In genomic region chr2:231662028-231662810, GRCh38 we compare ENCODE assay signal across 8 cellular contexts. TPM values are rescaled to one million over a fixed set of nuclear protein-coding genes. Genes with fewer than 3 reads are reported as not detected.
DNase-seq lines count a peak whose midpoint lies in the region; TF ChIP-seq lines count a peak whose summit lies in the region.

No MANE protein-coding gene starts in this region.

- H3K27ac Mint-ChIP-seq in Caco-2 (ENCODE audit: unreplicated experiment) = peak overlapping the region; percentile 93
- peak overlapping the region; percentile 94 for H3K27ac Mint-ChIP-seq in activated naive CD8-positive, alpha-beta T cell
- peak overlapping the region; percentile 91 for H3K27ac Mint-ChIP-seq in glutamatergic neuron (ENCODE audit: unreplicated experiment)
- peak overlapping the region; percentile 60 for H3K27ac Mint-ChIP-seq in osteocyte (ENCODE audit: unreplicated experiment)

- no peak for TF ChIP-seq POLR2A in testis (IDR thresholded peaks at IDR 0.05)

- H3K36me3 ChIP-seq in Caco-2 (ENCODE audit: control insufficient read depth, insufficient read depth, low read length) (no peaks in the 10 kb centered on the region), testis (ENCODE audit: low read depth, missing control alignments) (no peaks in the 10 kb centered on the region)

- DNase-seq in Caco-2 (peak; percentile 93 to 96), GM20000 (ENCODE audit: low spot score) (peak; percentile 98), HUDEP-2 (lab: John Stamatoyannopoulos, UW; ENCODE audit: unreplicated experiment in 76 of 76) (peak in 75 of 76 experiments; percentile 10 to 98 (median 91)), SK-MEL-5 (ENCODE audit: low read depth, low spot score) (peak; percentile 22), glutamatergic neuron (peak; percentile 94), osteocyte (ENCODE audit: extremely low spot score, unreplicated experiment) (peak; percentile 97), testis (peak; percentile 96)

- H3K4me3 ChIP-seq in Caco-2 (ENCODE audit: low read depth, low read length) (peak overlapping the region; percentile 41), testis (peak overlapping the region; percentile 53 to 56)

- WGBS in testis, 2 donors = 8 to 9% methylated on average over 12 to 51 of the region's 87 CpGs

- POLR2A ChIA-PET in Caco-2 (lab: Charles Lee) = interaction anchor here (0.6 to 1.9 kb wide), 2 partner anchors 46 to 48 kb away, joined by 5 to 16 read pairs; partner anchors contain the start of gene PTMA

- H3K4me1 ChIP-seq in Caco-2 (peaks cover 53% of the 10 kb centered on the region), testis (peaks cover 8% of the 10 kb centered on the region)

- H3K27ac ChIP-seq in testis = peak overlapping the region; percentile 90 to 92

- H3K9me3 Mint-ChIP-seq in Caco-2 (ENCODE audit: unreplicated experiment) = no peaks in the 10 kb centered on the region
- no peaks in the 10 kb centered on the region for H3K9me3 Mint-ChIP-seq in activated naive CD8-positive, alpha-beta T cell (ENCODE audit: low read depth)
- peaks cover 7% of the 10 kb centered on the region for H3K9me3 Mint-ChIP-seq in glutamatergic neuron (ENCODE audit: unreplicated experiment)
- H3K9me3 Mint-ChIP-seq in osteocyte (ENCODE audit: unreplicated experiment) = no peaks in the 10 kb centered on the region

- in situ Hi-C loops in SK-MEL-5 (cut with HindIII; ENCODE audit: low pct_unique_long_range_greater_than_20kb, low sequenced_read_pairs) = no loop called here

- TF ChIP-seq CTCF in Caco-2 (IDR thresholded peaks at IDR 0.05; ENCODE audit: insufficient read depth in 1 of 2, low read depth in 1 of 2, low read length in 1 of 2, severe bottlenecking in 1 of 2, unreplicated experiment in 1 of 2) (no peak), GM20000 (IDR thresholded peaks at IDR 0.05; ENCODE audit: extremely low read depth, missing control alignments) (no peak), glutamatergic neuron (IDR thresholded peaks at IDR 0.05; ENCODE audit: partially characterized antibody, unreplicated experiment) (no peak), osteocyte (IDR thresholded peaks at IDR 0.05) (no peak), testis (IDR thresholded peaks at IDR 0.05) (peak in 2 of 3 experiments; percentile 14)

- no peaks in the 10 kb centered on the region for H3K27me3 Mint-ChIP-seq in Caco-2 (ENCODE audit: insufficient read depth, unreplicated experiment)
- no peaks in the 10 kb centered on the region for H3K27me3 Mint-ChIP-seq in activated naive CD8-positive, alpha-beta T cell
- H3K27me3 Mint-ChIP-seq in glutamatergic neuron (ENCODE audit: unreplicated experiment) = peaks cover 5% of the 10 kb centered on the region
- no peaks in the 10 kb centered on the region for H3K27me3 Mint-ChIP-seq in osteocyte (ENCODE audit: unreplicated experiment)

- H3K4me1 Mint-ChIP-seq in Caco-2 (ENCODE audit: low read depth, unreplicated experiment) (peaks cover 7% of the 10 kb centered on the region), glutamatergic neuron (ENCODE audit: low read depth, unreplicated experiment) (peaks cover 23% of the 10 kb centered on the region), osteocyte (ENCODE audit: unreplicated experiment) (peaks cover 28% of the 10 kb centered on the region)
- H3K4me1 Mint-ChIP-seq in activated naive CD8-positive, alpha-beta T cell (ENCODE audit: low read depth) = peaks cover 20% of the 10 kb centered on the region

- BruUV-seq in Caco-2 (replicated peaks; lab: Mats Ljungman, UMichigan) = no TSS peak

- peak overlapping the region; percentile 77 for H3K4me3 Mint-ChIP-seq in Caco-2 (ENCODE audit: unreplicated experiment)
- peak overlapping the region; percentile 71 for H3K4me3 Mint-ChIP-seq in activated naive CD8-positive, alpha-beta T cell
- H3K4me3 Mint-ChIP-seq in glutamatergic neuron (ENCODE audit: unreplicated experiment) = peak overlapping the region; percentile 75
- H3K4me3 Mint-ChIP-seq in osteocyte (ENCODE audit: unreplicated experiment) = peak overlapping the region; percentile 29

- CTCF ChIA-PET in Caco-2 (lab: Charles Lee) = interaction anchor here (1.0 kb wide), 2 partner anchors 13 to 15 kb away, joined by 3 to 9 read pairs; no protein-coding TSS in a partner anchor

- H3K27me3 ChIP-seq in Caco-2 (replicated peaks; ENCODE audit: control insufficient read depth, insufficient read depth, low read length) = no peaks in the 10 kb centered on the region
- no peaks in the 10 kb centered on the region for H3K27me3 ChIP-seq in testis

- no peaks in the 10 kb centered on the region for H3K9me3 ChIP-seq in Caco-2
- no peaks in the 10 kb centered on the region for H3K9me3 ChIP-seq in testis

- peaks cover 19% of the 10 kb centered on the region for H3K36me3 Mint-ChIP-seq in Caco-2 (ENCODE audit: insufficient read depth, unreplicated experiment)
- H3K36me3 Mint-ChIP-seq in activated naive CD8-positive, alpha-beta T cell = peaks cover 2% of the 10 kb centered on the region
- H3K36me3 Mint-ChIP-seq in glutamatergic neuron (ENCODE audit: unreplicated experiment) = peaks cover 5% of the 10 kb centered on the region
- H3K36me3 Mint-ChIP-seq in osteocyte (ENCODE audit: unreplicated experiment) = no peaks in the 10 kb centered on the region

- intact Hi-C loops in Caco-2 (cut with micrococcal nuclease; ENCODE audit: unreplicated experiment) (loop anchor here (1.0 to 5.0 kb wide), 4 partner anchors 18 to 120 kb away; partner anchors contain the start of gene PDE6D), testis (cut with DNase I; ENCODE audit: low total_unique reads) (no loop called here)

RNA-seq across cellular contexts. Expression of gene PTMA, which starts 46.1 kb away (rescaled TPM):
- total RNA-seq in Caco-2 (2022) = 597 and 669 TPM in 2 replicates
- 885 and 950 TPM in 2 replicates for total RNA-seq in SK-MEL-5 (2014; rRNA removed; shearing (Covaris generic))
- polyA plus RNA-seq in SK-MEL-5 (2015; cell fraction: cytosol; rRNA removed) = 774 and 799 TPM in 2 replicates
- 180 and 218 TPM in 2 replicates for polyA plus RNA-seq in SK-MEL-5 (2015; cell fraction: nucleus; rRNA removed)
- total RNA-seq in glutamatergic neuron (ENCODE audit: unreplicated experiment) = 948 TPM
- total RNA-seq in osteocyte = 709 and 776 TPM in 2 replicates
- total RNA-seq in testis = 100 to 1,000 TPM; 278 to 311 TPM
- polyA plus RNA-seq in testis (ENCODE audit: insufficient read depth, low read depth, low replicate concordance) = 583 TPM

Comparison
In these comparisons a context has a peak if more than half of its experiments do, and no peak if none do; other contexts are left out.
1. Peak in every context shown above with its lines: DNase-seq, H3K4me3 ChIP-seq and H3K27ac ChIP-seq.
2. DNase-seq: peak in every context shown above with its lines; median percentile 98 in GM20000; 97 in osteocyte; 96 in testis; 94 in Caco-2; 94 in glutamatergic neuron; 91 in HUDEP-2; 22 in SK-MEL-5.
3. CTCF ChIP-seq: peak in testis (2 of 3); none in Caco-2 (0 of 2), GM20000 (single experiment), glutamatergic neuron (single experiment) and osteocyte (single experiment).